8 cellular contexts compared by ENCODE assay signal in genomic region chr6:157822221-157823000, GRCh38. TPM values are rescaled to one million over a fixed set of nuclear protein-coding genes. Genes with fewer than 3 reads are reported as not detected.
DNase-seq lines count a peak whose midpoint lies in the region; ATAC-seq and TF ChIP-seq lines count a peak whose summit lies in the region.

No MANE protein-coding gene starts in this region.

- no peaks in the 10 kb centered on the region for H3K9me2 ChIP-seq in MM.1S (replicated peaks; ENCODE audit: insufficient read depth, low read length)

- CTCF ChIA-PET in activated CD4-positive, alpha-beta T cell treated with anti-CD3 and anti-CD28 coated beads, Interleukin-2, amount 10 ng/mL, durations not matched to agents 7 days and 5 days (lab: Charles Lee) = interaction anchor here (1.0 kb wide), 1 partner anchor 12 kb away, joined by 3 read pairs; no protein-coding TSS in a partner anchor

- POLR2A ChIA-PET in activated CD4-positive, alpha-beta T cell treated with anti-CD3 and anti-CD28 coated beads, Interleukin-2, amount 10 ng/mL, durations not matched to agents 7 days and 5 days (lab: Charles Lee) = no interaction called here

- H3K4me3 Mint-ChIP-seq in activated CD4-positive, alpha-beta T cell treated with anti-CD3 and anti-CD28 coated beads, Interleukin-2, amount 10 ng/mL, durations not matched to agents 7 days and 5 days = peak overlapping the region; percentile 64
- H3K4me3 Mint-ChIP-seq in nephron progenitor cell = peak overlapping the region; percentile 74

- 10 to 14% methylated on average over 39 to 53 of the region's 53 CpGs for WGBS in esophagus, 2 donors

- H3K9me3 Mint-ChIP-seq in activated CD4-positive, alpha-beta T cell treated with anti-CD3 and anti-CD28 coated beads, Interleukin-2, amount 10 ng/mL, durations not matched to agents 7 days and 5 days = no peaks in the 10 kb centered on the region
- H3K9me3 Mint-ChIP-seq in nephron progenitor cell = peaks cover 16% of the 10 kb centered on the region

- H3K4me1 Mint-ChIP-seq in activated CD4-positive, alpha-beta T cell treated with anti-CD3 and anti-CD28 coated beads, Interleukin-2, amount 10 ng/mL, durations not matched to agents 7 days and 5 days = peaks cover 26% of the 10 kb centered on the region
- peaks cover 33% of the 10 kb centered on the region for H3K4me1 Mint-ChIP-seq in nephron progenitor cell

- peaks cover 13 to 25% (median 20%) of the 10 kb centered on the region in 10 experiments for H3K4me1 ChIP-seq in BLaER1 treated with 17β-estradiol and CSF1 and Interleukin-3, amounts not matched to agents 10 nM and 100 nM
- H3K4me1 ChIP-seq in esophagus (ENCODE audit: control insufficient read depth in 2 of 2, insufficient read depth in 2 of 2, low read length in 1 of 2) = peaks cover 0 to 4% of the 10 kb centered on the region in 2 donors
- H3K4me1 ChIP-seq in MM.1S (ENCODE audit: low read length) = no peaks in the 10 kb centered on the region

- peaks cover 4 to 20% (median 8%) of the 10 kb centered on the region in 11 experiments; a peak in 13 of 22 replicates for H3K9me3 ChIP-seq in BLaER1 treated with 17β-estradiol and CSF1 and Interleukin-3, amounts not matched to agents 10 nM and 100 nM (replicated peaks in 1 of 11)
- H3K9me3 ChIP-seq in esophagus (ENCODE audit: control insufficient read depth in 2 of 2, insufficient read depth in 1 of 2, low read depth in 1 of 2, low read length in 1 of 2) = no peaks in the 10 kb centered on the region
- no peaks in the 10 kb centered on the region for H3K9me3 ChIP-seq in MM.1S (replicated peaks; ENCODE audit: insufficient read depth, low read length)

- H3K36me3 Mint-ChIP-seq in activated CD4-positive, alpha-beta T cell treated with anti-CD3 and anti-CD28 coated beads, Interleukin-2, amount 10 ng/mL, durations not matched to agents 7 days and 5 days (ENCODE audit: low read depth) = peaks cover 7% of the 10 kb centered on the region
- peaks cover 11% of the 10 kb centered on the region for H3K36me3 Mint-ChIP-seq in nephron progenitor cell (ENCODE audit: low read depth)

- no peaks in the 10 kb centered on the region for H3K36me3 ChIP-seq in BLaER1 treated with 17β-estradiol and CSF1 and Interleukin-3, amounts not matched to agents 10 nM and 100 nM
- H3K36me3 ChIP-seq in esophagus (ENCODE audit: control insufficient read depth in 2 of 2, insufficient read depth in 2 of 2, low read length in 1 of 2) (no peaks in the 10 kb centered on the region), MM.1S (replicated peaks; ENCODE audit: insufficient read depth, low read length) (no peaks in the 10 kb centered on the region)

- DNase-seq in HFF-Myc (ENCODE audit: extremely low read depth, low read depth) (no peak), nephron progenitor cell (no peak), MM.1S (no peak), NCI-H69 (lab: John Stamatoyannopoulos, UW) (no peak)
- DNase-seq in activated CD4-positive, alpha-beta T cell treated with anti-CD3 and anti-CD28 coated beads, Interleukin-2, amount 10 ng/mL, durations not matched to agents 7 days and 5 days = no peak

- H3K4me3 ChIP-seq in BLaER1 treated with 17β-estradiol and CSF1 and Interleukin-3, amounts not matched to agents 10 nM and 100 nM = peak overlapping the region; percentile 62 to 94 (median 70)
- peak overlapping the region; percentile 40 for H3K4me3 ChIP-seq in HFF-Myc (replicated peaks; ENCODE audit: low read depth, low read length)
- peak overlapping the region; percentile 58 to 80 for H3K4me3 ChIP-seq in esophagus (ENCODE audit: low read depth in 1 of 2, low read length in 2 of 2)
- H3K4me3 ChIP-seq in MM.1S (ENCODE audit: low read length) = no peak overlapping the region

- no peak for ATAC-seq in GM21390 (IDR thresholded peaks at IDR 0.05; ENCODE audit: unreplicated experiment)

- H3K27me3 Mint-ChIP-seq in activated CD4-positive, alpha-beta T cell treated with anti-CD3 and anti-CD28 coated beads, Interleukin-2, amount 10 ng/mL, durations not matched to agents 7 days and 5 days = peaks cover 45% of the 10 kb centered on the region
- H3K27me3 Mint-ChIP-seq in nephron progenitor cell (ENCODE audit: low read depth, poor library complexity) = peaks cover 11% of the 10 kb centered on the region

- H3K27me3 ChIP-seq in BLaER1 treated with 17β-estradiol and CSF1 and Interleukin-3, amounts not matched to agents 10 nM and 100 nM = peaks cover 44 to 79% (median 66%) of the 10 kb centered on the region in 11 experiments
- no peaks in the 10 kb centered on the region for H3K27me3 ChIP-seq in esophagus (ENCODE audit: control insufficient read depth in 1 of 2, insufficient read depth in 2 of 2, low read length in 2 of 2)
- H3K27me3 ChIP-seq in MM.1S (replicated peaks; ENCODE audit: insufficient read depth, low read length) = peaks cover 56% of the 10 kb centered on the region

- no peaks in the 10 kb centered on the region for H3F3A ChIP-seq in MM.1S (ENCODE audit: insufficient read depth, low read length)

- H3K27ac Mint-ChIP-seq in activated CD4-positive, alpha-beta T cell treated with anti-CD3 and anti-CD28 coated beads, Interleukin-2, amount 10 ng/mL, durations not matched to agents 7 days and 5 days = peak overlapping the region; percentile 48
- H3K27ac Mint-ChIP-seq in nephron progenitor cell = no peak overlapping the region

- peaks cover 0 to 25% (median 9%) of the 10 kb centered on the region in 11 experiments; a peak in 18 of 22 replicates for H4K20me1 ChIP-seq in BLaER1 treated with 17β-estradiol and CSF1 and Interleukin-3, amounts not matched to agents 10 nM and 100 nM
- H4K20me1 ChIP-seq in MM.1S (ENCODE audit: insufficient read depth, low read length) = no peaks in the 10 kb centered on the region

- H3K27ac ChIP-seq in BLaER1 treated with 17β-estradiol and CSF1 and Interleukin-3, amounts not matched to agents 10 nM and 100 nM = peak overlapping the region in 5 of 11 experiments; percentile 55 to 95 (median 78); a peak in 9 of 22 replicates
- H3K27ac ChIP-seq in esophagus (ENCODE audit: low read depth in 2 of 2, low read length in 1 of 2) (peak overlapping the region; percentile 66 to 77), MM.1S (ENCODE audit: low read length) (no peak overlapping the region)

- no peak overlapping the region for H2AFZ ChIP-seq in MM.1S (ENCODE audit: low read length)

- peak overlapping the region; percentile 78 to 99 (median 99) for H3K4me2 ChIP-seq in BLaER1 treated with 17β-estradiol and CSF1 and Interleukin-3, amounts not matched to agents 10 nM and 100 nM
- no peak overlapping the region for H3K4me2 ChIP-seq in MM.1S (ENCODE audit: low read depth, low read length)

- TF ChIP-seq CTCF in HFF-Myc (IDR thresholded peaks at IDR 0.05; ENCODE audit: low read depth, low read length, missing control alignments) (no peak), nephron progenitor cell (IDR thresholded peaks at IDR 0.05) (no peak), MM.1S (IDR thresholded peaks at IDR 0.05; ENCODE audit: low read length) (no peak)

- H3K9ac ChIP-seq in BLaER1 treated with 17β-estradiol and CSF1 and Interleukin-3, amounts not matched to agents 10 nM and 100 nM = peak overlapping the region; percentile 50 to 99 (median 75); a peak in 19 of 22 replicates
- no peak overlapping the region for H3K9ac ChIP-seq in MM.1S (ENCODE audit: low read length)

- H3K79me2 ChIP-seq in MM.1S (ENCODE audit: low read length) = no peaks in the 10 kb centered on the region

RNA-seq across cellular contexts. Expression of gene SNX9, which starts 0.6 kb away (rescaled TPM):
- total RNA-seq in activated CD4-positive, alpha-beta T cell treated with anti-CD3 and anti-CD28 coated beads, Interleukin-2, amount 10 ng/mL, durations not matched to agents 7 days and 5 days = 10 to 100 TPM in 1 of 2 experiments, 1 to 10 TPM in 1; 9.4 to 10.7 TPM
- 10 to 100 TPM; 27.8 to 78.0 TPM for polyA plus RNA-seq in esophagus
